12 cellular contexts compared by ENCODE assay signal in genomic region chrX:1165535-1166196, GRCh38. TPM values are rescaled to one million over a fixed set of nuclear protein-coding genes. Genes with fewer than 3 reads are reported as not detected.
DNase-seq lines count a peak whose midpoint lies in the region; ATAC-seq and TF ChIP-seq lines count a peak whose summit lies in the region.
"Had no signal": no experiment of that assay in that cellular context is flagged by ENCODE, and none has a peak within 500 bp of the region (broad histone marks: within the 10 kb centered on the region; RNA-seq: fewer than 3 reads in every experiment).

No MANE protein-coding gene starts in this region.

- H3K9ac ChIP-seq in SK-N-SH: no peak overlapping the region
- no peak overlapping the region for H3K9ac ChIP-seq in trophoblast cell (ENCODE audit: low read length)

- no peak for DNase-seq in SK-N-SH
- peak; percentile 48 for DNase-seq in Jurkat, Clone E6-1 (ENCODE audit: low read depth, low spot score)
- DNase-seq in cerebellar cortex (ENCODE audit: low spot score): peak; percentile 55
- DNase-seq in trophoblast cell: peak; percentile 65 to 81
- DNase-seq in DMS53 treated with DMSO at 0.1 percent for 48 hours (lab: John Stamatoyannopoulos, UW; ENCODE audit: unreplicated experiment): no peak
- DNase-seq in activated gamma-delta T cell treated with Interleukin-2 at 50 U/mL for 16 hours: no peak
- DNase-seq: hippocampal formation, NCI-H446 had no signal

- H4K91ac ChIP-seq in trophoblast cell (ENCODE audit: low read depth, low read length): no peak overlapping the region

- H3F3A ChIP-seq in SK-N-SH (replicated peaks; ENCODE audit: insufficient read depth): peaks cover 2% of the 10 kb centered on the region

- H3K79me2 ChIP-seq in SK-N-SH (ENCODE audit: insufficient read depth): no peaks in the 10 kb centered on the region
- H3K79me2 ChIP-seq in trophoblast cell (ENCODE audit: control insufficient read depth, insufficient read depth, low read length, poor library complexity): no peaks in the 10 kb centered on the region

- H2BK120ac ChIP-seq in trophoblast cell (ENCODE audit: insufficient read depth, low read length, poor library complexity): no peak overlapping the region

- WGBS in SK-N-SH (ENCODE audit: low lambda C conversion rate): 40% methylated on average over 12 of the region's 12 CpGs
- no CpG with 5 or more reads among the region's 12 CpGs for WGBS in trophoblast cell (ENCODE audit: extremely low coverage, insufficient coverage, insufficient read length)
- WGBS in gastroesophageal sphincter (ENCODE audit: low coverage in 1 of 2), 2 donors: 13 to 28% methylated on average over 12 of the region's 12 CpGs

- H3K9me3 ChIP-seq in SK-N-SH (no peaks in the 10 kb centered on the region), trophoblast cell (ENCODE audit: insufficient read depth, low read depth, low read length) (no peaks in the 10 kb centered on the region), gastroesophageal sphincter (no peaks in the 10 kb centered on the region)
- H3K9me3 ChIP-seq: HAP-1 had no signal

- no peak for TF ChIP-seq POLR2A in gastroesophageal sphincter (IDR thresholded peaks at IDR 0.05)

- no peaks in the 10 kb centered on the region for H3K4me1 ChIP-seq in SK-N-SH (ENCODE audit: control insufficient read depth in 1 of 2, insufficient read depth in 2 of 2, low read depth in 1 of 2, low read length in 1 of 2)
- H3K4me1 ChIP-seq in trophoblast cell (ENCODE audit: control insufficient read depth in 1 of 2, insufficient read depth in 2 of 2, low read length in 2 of 2): no peaks in the 10 kb centered on the region
- H3K4me1 ChIP-seq in gastroesophageal sphincter: no peaks in the 10 kb centered on the region
- H3K4me1 ChIP-seq: HAP-1 had no signal

- H4K20me1 ChIP-seq in SK-N-SH (ENCODE audit: insufficient read depth): no peaks in the 10 kb centered on the region

- no peak overlapping the region for H3K27ac ChIP-seq in SK-N-SH (ENCODE audit: low read depth in 2 of 2, low read length in 1 of 2)
- peak overlapping the region; percentile 53 for H3K27ac ChIP-seq in trophoblast cell (ENCODE audit: low read depth, low read length)
- H3K27ac ChIP-seq in gastroesophageal sphincter: no peak overlapping the region
- H3K27ac ChIP-seq: 22Rv1 had no signal

- H3K4me2 ChIP-seq in SK-N-SH (no peak overlapping the region), trophoblast cell (ENCODE audit: low read length) (no peak overlapping the region)

- H3K4ac ChIP-seq in trophoblast cell (ENCODE audit: low read depth, low read length): no peak overlapping the region

- H3K36me3 ChIP-seq in SK-N-SH (replicated peaks in 1 of 2; ENCODE audit: control insufficient read depth in 1 of 2, insufficient read depth in 2 of 2, low read length in 1 of 2): no peaks in the 10 kb centered on the region
- no peaks in the 10 kb centered on the region for H3K36me3 ChIP-seq in trophoblast cell (ENCODE audit: control insufficient read depth in 1 of 2, insufficient read depth in 2 of 2, low read length in 2 of 2)
- no peaks in the 10 kb centered on the region for H3K36me3 ChIP-seq in gastroesophageal sphincter
- H3K36me3 ChIP-seq: HAP-1 had no signal

- no peak for TF ChIP-seq EP300 in SK-N-SH (IDR thresholded peaks at IDR 0.05; ENCODE audit: borderline replicate concordance in 1 of 2, low read depth in 1 of 2, low read length in 1 of 2)
- no peak for TF ChIP-seq EP300 in gastroesophageal sphincter (IDR thresholded peaks at IDR 0.05)

- H3K14ac ChIP-seq in trophoblast cell (ENCODE audit: low read length): no peak overlapping the region

- H3K23ac ChIP-seq in trophoblast cell (ENCODE audit: low read length): no peak overlapping the region

- CTCF ChIA-PET in SK-N-SH (lab: Yijun Ruan, JAX): no interaction called here

- no peak overlapping the region for H2AFZ ChIP-seq in SK-N-SH (ENCODE audit: low read depth)
- no peak overlapping the region for H2AFZ ChIP-seq in trophoblast cell (ENCODE audit: insufficient read depth, low read length, poor library complexity)

- H3K79me1 ChIP-seq in trophoblast cell (ENCODE audit: low read length): no peaks in the 10 kb centered on the region

- no peak overlapping the region for H4K8ac ChIP-seq in trophoblast cell (ENCODE audit: low read depth, low read length)

- H2BK5ac ChIP-seq in trophoblast cell (ENCODE audit: low read depth, low read length, poor library complexity): no peak overlapping the region

- TF ChIP-seq CTCF in SK-N-SH (IDR thresholded peaks at IDR 0.05): no peak
- no peak for TF ChIP-seq CTCF in gastroesophageal sphincter (IDR thresholded peaks at IDR 0.05)

- H3K27me3 ChIP-seq in SK-N-SH (ENCODE audit: insufficient read depth) (no peaks in the 10 kb centered on the region; the same call in 1 of the 2 replicates), trophoblast cell (ENCODE audit: insufficient read depth, low read length) (no peaks in the 10 kb centered on the region), gastroesophageal sphincter (peaks cover 34% of the 10 kb centered on the region)

- TF ChIP-seq RAD21 in SK-N-SH (IDR thresholded peaks at IDR 0.05; ENCODE audit: low read length): no peak

- H2AK5ac ChIP-seq in trophoblast cell (ENCODE audit: low read length): no peak overlapping the region

- no peaks in the 10 kb centered on the region for H3K9me2 ChIP-seq in SK-N-SH

- ATAC-seq in SK-N-SH treated with all-trans-retinoic acid at 6 μM for 48 hours (peak; percentile 21; the same call in 1 of the 3 replicates), gastroesophageal sphincter (no peak)

- POLR2A ChIA-PET in SK-N-SH (lab: Yijun Ruan, JAX): no interaction called here

- no peak overlapping the region for H2BK12ac ChIP-seq in trophoblast cell (ENCODE audit: low read length)

- H3K18ac ChIP-seq in trophoblast cell (ENCODE audit: low read length): no peak overlapping the region

- H3K4me3 ChIP-seq in SK-N-SH (ENCODE audit: low read depth in 2 of 2, low read length in 1 of 2) (no peak overlapping the region), trophoblast cell (ENCODE audit: low read depth, low read length) (no peak overlapping the region), gastroesophageal sphincter (no peak overlapping the region)
- H3K4me3 ChIP-seq in Jurkat, Clone E6-1 (ENCODE audit: low read length): no peak overlapping the region
- H3K4me3 ChIP-seq: HAP-1 had no signal

- H4K12ac ChIP-seq in trophoblast cell (ENCODE audit: low read depth, low read length): no peak overlapping the region

TF ChIP-seq in SK-N-SH treated with all-trans-retinoic acid at 6 μM for 48 hours, 23 proteins besides CTCF, POLR2A, EP300 and RAD21 (continues in another document):
- TF ChIP-seq ISL1 (CRISPR knock-in tag; IDR thresholded peaks at IDR 0.05) (no peak), ZFP3 (CRISPR knock-in tag; IDR thresholded peaks at IDR 0.05) (no peak), SNAI2 (CRISPR knock-in tag; IDR thresholded peaks at IDR 0.05) (no peak), GLIS3 (CRISPR knock-in tag; IDR thresholded peaks at IDR 0.05) (no peak), BACH2 (CRISPR knock-in tag; IDR thresholded peaks at IDR 0.05; ENCODE audit: borderline replicate concordance) (no peak), RARB (CRISPR knock-in tag; IDR thresholded peaks at IDR 0.05) (no peak), TOX (CRISPR knock-in tag; IDR thresholded peaks at IDR 0.05; ENCODE audit: borderline replicate concordance) (no peak), CSDC2 (CRISPR knock-in tag; IDR thresholded peaks at IDR 0.05) (no peak)

TF ChIP-seq in SK-N-SH, 30 proteins besides CTCF, POLR2A, EP300 and RAD21 (continues in another document):
- no peak for TF ChIP-seq USF1 (IDR thresholded peaks at IDR 0.05; ENCODE audit: borderline replicate concordance, low read depth)
- no peak for TF ChIP-seq MXI1 (IDR thresholded peaks at IDR 0.05; ENCODE audit: low read depth, low read length)
- no peak for TF ChIP-seq IRF3 (IDR thresholded peaks at IDR 0.05; ENCODE audit: low read depth, low read length)
- no peak for TF ChIP-seq CHD2 (IDR thresholded peaks at IDR 0.05; ENCODE audit: low read length, partially characterized antibody)
- TF ChIP-seq SIN3A (IDR thresholded peaks at IDR 0.05; ENCODE audit: borderline replicate concordance, low read depth, low read length): no peak
- TF ChIP-seq SMC3 (IDR thresholded peaks at IDR 0.05; ENCODE audit: low read depth, low read length): no peak
- TF ChIP-seq PBX3 (IDR thresholded peaks at IDR 0.05): no peak
- no peak for TF ChIP-seq NFIC (IDR thresholded peaks at IDR 0.05; ENCODE audit: borderline replicate concordance)
- no peak for TF ChIP-seq TCF12 (IDR thresholded peaks at IDR 0.05)
- no peak for TF ChIP-seq JUND (IDR thresholded peaks at IDR 0.05)
- no peak for TF ChIP-seq RXRA (IDR thresholded peaks at IDR 0.05; ENCODE audit: borderline replicate concordance, low read depth)
- no peak for TF ChIP-seq FOXJ3 (CRISPR knock-in tag; IDR thresholded peaks at IDR 0.05)

RNA-seq across cellular contexts. Expression of gene CRLF2, which starts 46.8 kb away (rescaled TPM):
- polyA plus RNA-seq in SK-N-SH (2012; rRNA removed): not detected in 2 replicates
- not detected in 2 replicates for polyA plus RNA-seq in SK-N-SH (2012; cell fraction: cytosol; rRNA removed)
- not detected in 2 replicates for polyA plus RNA-seq in SK-N-SH (2012; cell fraction: nucleus; rRNA removed)
- polyA plus RNA-seq in Jurkat, Clone E6-1 (2012; ENCODE audit: insufficient read depth, insufficient read length): not detected
- not detected in 2 replicates for polyA plus RNA-seq in trophoblast cell (2013)
- 1 to 10 TPM in 2 of 4 donors, under 1 TPM in 1, not detected in 1; 0.93 to 2.3 (median 2.0) TPM for total RNA-seq in gastroesophageal sphincter

Comparison
In these comparisons a context has a peak if more than half of its experiments do, and no peak if none do; other contexts are left out.
1. DNase-seq: peak in Jurkat, Clone E6-1 (single experiment), cerebellar cortex (single experiment) and trophoblast cell (2 of 2); none in SK-N-SH (single experiment), DMS53 treated with DMSO at 0.1 percent for 48 hours (single experiment) and activated gamma-delta T cell treated with Interleukin-2 at 50 U/mL for 16 hours (single experiment).